ENCODE assay signal across 13 cellular contexts in the genomic region with DNA sequence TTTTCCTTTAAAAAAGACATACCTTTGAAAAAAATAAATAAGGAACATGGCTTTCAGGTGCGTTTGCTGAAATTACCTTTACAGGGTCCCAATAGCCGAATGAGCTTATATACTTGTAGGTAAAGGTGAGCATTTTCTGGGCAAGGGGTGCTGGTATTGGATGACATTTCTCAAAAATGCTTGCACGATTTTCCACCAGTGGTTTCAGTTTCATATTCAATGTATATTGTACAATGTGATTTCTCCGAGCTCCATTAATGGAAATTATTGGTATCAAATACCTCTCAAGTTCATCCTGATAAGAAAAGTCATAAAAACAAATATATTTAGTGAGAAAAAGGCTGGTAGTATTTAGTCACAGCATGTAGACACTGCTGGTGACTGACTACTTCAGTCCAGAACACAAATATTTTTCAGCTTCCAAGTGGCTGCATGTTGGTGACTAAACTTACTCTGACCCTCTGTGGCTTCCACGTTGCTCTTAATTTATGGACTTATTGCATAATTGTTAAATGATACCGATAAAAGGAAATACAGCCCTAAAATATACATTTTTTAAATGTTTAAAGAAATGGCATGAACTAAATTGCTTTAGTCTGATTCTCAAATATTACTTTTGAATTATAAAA. TPM values are rescaled to one million over a fixed set of nuclear protein-coding genes. Genes with fewer than 3 reads are reported as not detected.
A peak's percentile ranks its signal among the peaks of the same experiment; 100 is the strongest.
DNase-seq lines count a peak whose midpoint lies in the region; ATAC-seq and TF ChIP-seq lines count a peak whose summit lies in the region.
"Had no signal": no experiment of that assay in that cellular context is flagged by ENCODE, and none has a peak within 500 bp of the region (broad histone marks: within the 10 kb centered on the region; RNA-seq: fewer than 3 reads in every experiment).

No MANE protein-coding gene starts in this region.

- H2BK15ac ChIP-seq in H9 (ENCODE audit: low read depth, low read length), result no peak overlapping the region

- H3K9me3 ChIP-seq in CD4-positive, alpha-beta T cell (ENCODE audit: control insufficient read depth, low read length), result no peaks in the 10 kb centered on the region
- H3K9me3 ChIP-seq in Loucy (ENCODE audit: insufficient read depth, low read depth, low read length) (peaks cover under 1% of the 10 kb centered on the region; the same call in 1 of the 2 replicates), mononuclear cell (ENCODE audit: low read depth, low read length) (no peaks in the 10 kb centered on the region), testis (no peaks in the 10 kb centered on the region), H9 (ENCODE audit: control insufficient read depth, low read depth, low read length) (no peaks in the 10 kb centered on the region)

- H4K5ac ChIP-seq in H9 (ENCODE audit: insufficient read length, low read depth, low read length), result no peak overlapping the region

- H3K9me2 ChIP-seq in Loucy (replicated peaks; ENCODE audit: low read depth, low read length), result no peaks in the 10 kb centered on the region

- CTCF ChIA-PET in CD4-positive, alpha-beta T cell (lab: Charles Lee), result interaction anchor here (0.5 to 1.7 kb wide), 2 partner anchors 16 to 524 kb away, joined by 3 read pairs; no protein-coding TSS in a partner anchor
- CTCF ChIA-PET in activated B cell treated with CpG ODN at 0.5 μM for 24 hours (lab: Charles Lee), result no interaction called here

- H2AFZ ChIP-seq in Loucy (ENCODE audit: low read length), result peak overlapping the region; percentile 3; the same call in 1 of the 2 replicates
- H2AFZ ChIP-seq in H9 (ENCODE audit: low read length), result no peak overlapping the region

- H3K27me3 Mint-ChIP-seq in CD4-positive, alpha-beta T cell, result no peaks in the 10 kb centered on the region
- H3K27me3 Mint-ChIP-seq in activated B cell treated with CpG ODN at 0.5 μM for 24 hours (no peaks in the 10 kb centered on the region), H9 (ENCODE audit: low read depth) (no peaks in the 10 kb centered on the region)

- H2BK5ac ChIP-seq in H9 (ENCODE audit: insufficient read length, low read length), result no peak overlapping the region

- H3K27ac Mint-ChIP-seq in CD4-positive, alpha-beta T cell, result peak overlapping the region; percentile 2
- H3K27ac Mint-ChIP-seq in activated B cell treated with CpG ODN at 0.5 μM for 24 hours, result no peak overlapping the region
- no peak overlapping the region for H3K27ac Mint-ChIP-seq in H9

- no peak overlapping the region for H3K4ac ChIP-seq in H9 (ENCODE audit: low read depth, low read length)

- H2BK20ac ChIP-seq in H9 (ENCODE audit: low read depth, low read length, poor library complexity, severe bottlenecking), result no peak overlapping the region

- no peak overlapping the region for H4K91ac ChIP-seq in H9 (ENCODE audit: insufficient read length, low read depth, low read length)

- no peak for ATAC-seq in CD4-positive, alpha-beta T cell (ENCODE audit: poor library complexity)
- no peak for ATAC-seq in activated B cell treated with CpG ODN at 0.5 μM for 24 hours (ENCODE audit: low read depth)
- no peak for ATAC-seq in HG02840 (IDR thresholded peaks at IDR 0.05; ENCODE audit: low FRiP score, unreplicated experiment)
- ATAC-seq in GM19455 (IDR thresholded peaks at IDR 0.05; ENCODE audit: unreplicated experiment), result no peak

- intact Hi-C loops in CD4-positive, alpha-beta T cell (cut with DNase I, micrococcal nuclease), result no loop called here
- intact Hi-C loops in activated B cell treated with CpG ODN at 0.5 μM for 24 hours (cut with micrococcal nuclease) (no loop called here), testis (cut with DNase I; ENCODE audit: low total_unique reads) (no loop called here)

- H3K4me3 ChIP-seq in Loucy (ENCODE audit: low read length, poor library complexity, severe bottlenecking) (peak overlapping the region; percentile 47), mononuclear cell (ENCODE audit: low read length) (peak overlapping the region; percentile 22), testis (no peak overlapping the region)

- H2BK12ac ChIP-seq in H9 (ENCODE audit: insufficient read length, low read depth, low read length), result no peak overlapping the region

- no peak for DNase-seq in CD4-positive, alpha-beta T cell
- DNase-seq in activated B cell treated with CpG ODN at 0.5 μM for 24 hours (no peak), testis (no peak), H9 (no peak)
- DNase-seq: activated CD8-positive, alpha-beta memory T cell treated with anti-CD3 and anti-CD28 coated beads, Interleukin-2, amount 50 U/mL, for 4 hours; cerebellar nuclear complex; kidney glomerular epithelial cell; NCI-H345; SW 1271 had no signal

- no peak overlapping the region for H3K27ac ChIP-seq in CD4-positive, alpha-beta T cell (ENCODE audit: low read depth, low read length)
- H3K27ac ChIP-seq in testis, result no peak overlapping the region
- no peak overlapping the region for H3K27ac ChIP-seq in H9 (ENCODE audit: insufficient read length, low read depth, low read length)

- TF ChIP-seq POLR2A in testis (IDR thresholded peaks at IDR 0.05), result no peak

- POLR2A ChIA-PET in CD4-positive, alpha-beta T cell (lab: Charles Lee), result interaction anchor here (0.8 to 2.0 kb wide), 6 partner anchors 24 to 135 kb away, joined by 3 to 12 read pairs (median 4); partner anchors contain the start of genes PPIL6, SMPD2 and ZBTB24
- POLR2A ChIA-PET in activated B cell treated with CpG ODN at 0.5 μM for 24 hours (lab: Charles Lee), result interaction anchor here (1.3 kb wide), 1 partner anchor 34 kb away, joined by 3 read pairs; no protein-coding TSS in a partner anchor

- H3K36me3 Mint-ChIP-seq in CD4-positive, alpha-beta T cell (ENCODE audit: low read depth), result no peaks in the 10 kb centered on the region
- H3K36me3 Mint-ChIP-seq in activated B cell treated with CpG ODN at 0.5 μM for 24 hours (ENCODE audit: low read depth) (no peaks in the 10 kb centered on the region), H9 (ENCODE audit: insufficient read depth in 1 of 3, low read depth in 3 of 3) (peaks cover 2 to 29% (median 6%) of the 10 kb centered on the region in 3 experiments; a peak in 5 of 7 replicates)

- H3K4me3 Mint-ChIP-seq in CD4-positive, alpha-beta T cell, result peak overlapping the region; percentile 75
- peak overlapping the region; percentile 47 for H3K4me3 Mint-ChIP-seq in activated B cell treated with CpG ODN at 0.5 μM for 24 hours
- H3K4me3 Mint-ChIP-seq in H9, result no peak overlapping the region

- no peaks in the 10 kb centered on the region for H3K79me1 ChIP-seq in H9 (ENCODE audit: insufficient read depth, low read depth, low read length, poor library complexity, severe bottlenecking)

- H3K4me1 Mint-ChIP-seq in CD4-positive, alpha-beta T cell (ENCODE audit: low read depth), result peaks cover 36% of the 10 kb centered on the region
- H3K4me1 Mint-ChIP-seq in activated B cell treated with CpG ODN at 0.5 μM for 24 hours (peaks cover 19% of the 10 kb centered on the region), H9 (peaks cover 30 to 42% of the 10 kb centered on the region in 2 experiments)

- H3K79me2 ChIP-seq in Loucy (ENCODE audit: insufficient read depth, low read length), result no peaks in the 10 kb centered on the region
- H3K79me2 ChIP-seq in H9 (ENCODE audit: insufficient read depth, low read length), result no peaks in the 10 kb centered on the region

- no peak overlapping the region for H3T11ph ChIP-seq in H9 (ENCODE audit: low read length)

- H4K8ac ChIP-seq in H9 (replicated peaks; ENCODE audit: insufficient read length, low read depth, low read length), result no peak overlapping the region

- no peak overlapping the region for H2AK5ac ChIP-seq in H9 (ENCODE audit: insufficient read length, low read length)

- H3K4me2 ChIP-seq in Loucy (ENCODE audit: low read depth, low read length, poor library complexity, severe bottlenecking) (peak overlapping the region; percentile 67), H9 (ENCODE audit: insufficient read depth, insufficient read length, low read length) (no peak overlapping the region)

- no peak overlapping the region for H3K23ac ChIP-seq in H9 (ENCODE audit: insufficient read length, low read depth, low read length)

- no peaks in the 10 kb centered on the region for H3K9me3 Mint-ChIP-seq in CD4-positive, alpha-beta T cell
- H3K9me3 Mint-ChIP-seq in activated B cell treated with CpG ODN at 0.5 μM for 24 hours (peaks cover 2% of the 10 kb centered on the region), H9 (peaks cover 12 to 18% of the 10 kb centered on the region in 2 experiments)

- no peak overlapping the region for H2BK120ac ChIP-seq in H9 (ENCODE audit: low read depth, low read length, poor library complexity, severe bottlenecking)

- H3K4me1 ChIP-seq in Loucy (ENCODE audit: insufficient read depth, low read length, poor library complexity, severe bottlenecking), result peaks cover 46% of the 10 kb centered on the region
- H3K4me1 ChIP-seq in mononuclear cell (ENCODE audit: insufficient read depth, low read length), result peaks cover 16% of the 10 kb centered on the region
- peaks cover 6% of the 10 kb centered on the region for H3K4me1 ChIP-seq in testis
- H3K4me1 ChIP-seq in H9 (ENCODE audit: insufficient read depth, low read length), result no peaks in the 10 kb centered on the region

- H3F3A ChIP-seq in Loucy (ENCODE audit: low read depth), result peaks cover 4% of the 10 kb centered on the region; the same call in 1 of the 2 replicates

- no peak overlapping the region for H3K18ac ChIP-seq in H9 (ENCODE audit: insufficient read length, low read depth, low read length)

- WGBS in testis, 2 donors, result 66 to 69% methylated on average over 6 of the region's 6 CpGs
- no CpG with 5 or more reads among the region's 6 CpGs for WGBS in H9 (ENCODE audit: extremely low coverage, insufficient read length, low lambda C conversion rate)

- no peaks in the 10 kb centered on the region for H3K27me3 ChIP-seq in CD4-positive, alpha-beta T cell (ENCODE audit: control insufficient read depth, insufficient read depth, low read length)
- H3K27me3 ChIP-seq in Loucy (ENCODE audit: insufficient read depth, low read length, poor library complexity, severe bottlenecking) (no peaks in the 10 kb centered on the region), mononuclear cell (ENCODE audit: insufficient read depth, low read length) (no peaks in the 10 kb centered on the region), testis (no peaks in the 10 kb centered on the region), H9 (ENCODE audit: insufficient read depth, low read length) (no peaks in the 10 kb centered on the region)

- H3K36me3 ChIP-seq in Loucy (ENCODE audit: insufficient read depth, low read length) (no peaks in the 10 kb centered on the region), testis (ENCODE audit: low read depth, missing control alignments) (no peaks in the 10 kb centered on the region)

- H3K56ac ChIP-seq in H9 (ENCODE audit: insufficient read length, low read depth, low read length), result no peak overlapping the region

- peak overlapping the region; percentile 60 for H3K9ac ChIP-seq in Loucy (ENCODE audit: low read depth, low read length, poor library complexity, severe bottlenecking)
- H3K9ac ChIP-seq in H9 (ENCODE audit: extremely low read depth, insufficient read length, low read length), result no peak overlapping the region

- no peak overlapping the region for H3K14ac ChIP-seq in H9 (ENCODE audit: insufficient read depth, low read length)

- H4K20me1 ChIP-seq in Loucy (ENCODE audit: insufficient read depth, low read length, poor library complexity, severe bottlenecking) (no peaks in the 10 kb centered on the region), H9 (ENCODE audit: control insufficient read depth, insufficient read depth, insufficient read length) (no peaks in the 10 kb centered on the region)

- TF ChIP-seq CTCF in CD4-positive, alpha-beta T cell (IDR thresholded peaks at IDR 0.05), result no peak
- no peak for TF ChIP-seq CTCF in Loucy (conservative IDR thresholded peaks at IDR 0.05; ENCODE audit: low read length)
- TF ChIP-seq CTCF in activated B cell treated with CpG ODN at 0.5 μM for 24 hours (IDR thresholded peaks at IDR 0.05), result no peak
- no peak for TF ChIP-seq CTCF in testis (IDR thresholded peaks at IDR 0.05)
- no peak for TF ChIP-seq CTCF in H9 (conservative IDR thresholded peaks at IDR 0.05)

- H3K23me2 ChIP-seq in H9 (ENCODE audit: insufficient read length, low read depth, low read length, poor library complexity, severe bottlenecking), result no peaks in the 10 kb centered on the region

RNA-seq across cellular contexts. Expression of gene ZBTB24, which starts 32.9 kb away (rescaled TPM):
- total RNA-seq in CD4-positive, alpha-beta T cell, result 10 to 100 TPM; 10.4 to 10.5 TPM
- total RNA-seq in activated B cell treated with CpG ODN at 0.5 μM for 24 hours (22.8 and 25.4 TPM in 2 replicates), mononuclear cell (13.4 TPM), testis (10 to 100 TPM; 12.4 to 13.3 TPM), H9 (2021) (25.6 and 27.3 TPM in 2 replicates)
- 8.1 TPM for polyA plus RNA-seq in testis (ENCODE audit: insufficient read depth, low read depth, low replicate concordance)

Comparison
In these comparisons a context has a peak if more than half of its experiments do, and no peak if none do; other contexts are left out.
1. H3K4me3 Mint-ChIP-seq: peak in CD4-positive, alpha-beta T cell (single experiment) and activated B cell treated with CpG ODN at 0.5 μM for 24 hours (single experiment); none in H9 (0 of 2).
2. H3K4me3 ChIP-seq: peak in Loucy (single experiment) and mononuclear cell (single experiment); none in testis (0 of 2).